ENCODE assay signal across 1 cellular context in genomic region chr10:72048450-72049124, GRCh38.
A peak's percentile ranks its signal among the peaks of the same experiment; 100 is the strongest.
TF ChIP-seq lines count a peak whose summit lies in the region.

No MANE protein-coding gene starts in this region.

TF ChIP-seq in K562, 482 proteins besides CTCF, POLR2A, EP300 and RAD21 (continued from another document and continues in another):
- TF ChIP-seq HBP1 (CRISPR knock-in tag; IDR thresholded peaks at IDR 0.05) (no peak), E2F4 (CRISPR knock-in tag; IDR thresholded peaks at IDR 0.05; ENCODE audit: low read depth) (no peak), HDAC8 (tag; IDR thresholded peaks at IDR 0.05) (no peak), JUN (IDR thresholded peaks at IDR 0.05; ENCODE audit: borderline replicate concordance, low read depth, low read length) (peak; percentile 60; the same call in 1 of the 2 replicates), JUN (CRISPR knock-in tag; IDR thresholded peaks at IDR 0.05; ENCODE audit: borderline replicate concordance) (0 out of 2 replicates have a peak, but pooled peaks have one; percentile 23), YY1 (IDR thresholded peaks at IDR 0.05; ENCODE audit: borderline replicate concordance in 1 of 3, control insufficient read depth in 1 of 3, extremely low read depth in 1 of 3, insufficient read depth in 3 of 3, insufficient read length in 1 of 3, insufficient replicate concordance in 2 of 3, low read depth in 1 of 3, low read length in 2 of 3) (peak in 1 of 3 experiments; percentile 52), MXI1 (IDR thresholded peaks at IDR 0.05; ENCODE audit: low read depth, low read length) (no peak), HES1 (IDR thresholded peaks at IDR 0.05; ENCODE audit: low read depth) (no peak), BRD4 (IDR thresholded peaks at IDR 0.05) (no peak), E2F8 (IDR thresholded peaks at IDR 0.05; ENCODE audit: low read depth, partially characterized antibody) (peak; percentile 67), CTCFL (IDR thresholded peaks at IDR 0.05; ENCODE audit: borderline replicate concordance, insufficient read depth, low read depth, low read length, poor library complexity, severe bottlenecking) (peak; percentile 62), TRIM24 (IDR thresholded peaks at IDR 0.05) (0 out of 4 replicates have a peak, but pooled peaks of 1 of the 2 experiments have one; percentile 58), KHSRP (IDR thresholded peaks at IDR 0.05) (no peak), TCFL5 (CRISPR knock-in tag; conservative IDR thresholded peaks at IDR 0.05) (no peak), ZNF830 (CRISPR knock-in tag; IDR thresholded peaks at IDR 0.05) (no peak), FOSL1 (tag; conservative IDR thresholded peaks at IDR 0.05) (0 out of 2 replicates have a peak, but pooled peaks have one; percentile 21), SPI1 (IDR thresholded peaks at IDR 0.05; ENCODE audit: borderline replicate concordance, low read depth, low read length) (no peak), LCOR (CRISPR knock-in tag; IDR thresholded peaks at IDR 0.05) (peak; percentile 71; the same call in 1 of the 2 replicates), TOE1 (IDR thresholded peaks at IDR 0.05; ENCODE audit: borderline replicate concordance) (peak; percentile 52; the same call in 1 of the 2 replicates), TOE1 (CRISPR knock-in tag; IDR thresholded peaks at IDR 0.05; ENCODE audit: borderline replicate concordance, low read depth) (0 out of 2 replicates have a peak, but pooled peaks have one; percentile 73), PHB2 (IDR thresholded peaks at IDR 0.05; ENCODE audit: low read depth) (no peak), CC2D1A (IDR thresholded peaks at IDR 0.05) (peak; percentile 93), MCM2 (IDR thresholded peaks at IDR 0.05; ENCODE audit: low read depth) (no peak), ARID2 (IDR thresholded peaks at IDR 0.05) (peak; percentile 97), ZNF41 (CRISPR knock-in tag; conservative IDR thresholded peaks at IDR 0.05) (no peak), HOXB6 (CRISPR knock-in tag; IDR thresholded peaks at IDR 0.05; ENCODE audit: borderline replicate concordance) (no peak), ZKSCAN8 (CRISPR knock-in tag; IDR thresholded peaks at IDR 0.05) (no peak), NR2C2 (CRISPR knock-in tag; IDR thresholded peaks at IDR 0.05) (0 out of 2 replicates have a peak, but pooled peaks have one; percentile 21), NR2C2 (tag; IDR thresholded peaks at IDR 0.05) (no peak), PHF21A (IDR thresholded peaks at IDR 0.05; ENCODE audit: borderline replicate concordance, low read depth) (no peak), ZHX1 (conservative IDR thresholded peaks at IDR 0.05; ENCODE audit: low read length) (peak; percentile 71; the same call in 1 of the 2 replicates), FOXK1 (CRISPR knock-in tag; IDR thresholded peaks at IDR 0.05; ENCODE audit: borderline replicate concordance) (no peak), WHSC1 (IDR thresholded peaks at IDR 0.05; ENCODE audit: low read length) (no peak), U2AF1 (optimal IDR thresholded peaks at IDR 0.05; ENCODE audit: low read depth, low read length) (no peak), FOXA3 (CRISPR knock-in tag; conservative IDR thresholded peaks at IDR 0.05 in 1 of 2, IDR thresholded peaks at IDR 0.05 in 1 of 2) (no peak), SRF (CRISPR knock-in tag; IDR thresholded peaks at IDR 0.05) (no peak; a peak in 1 of 4 replicates)
- TF ChIP-seq, protein P1, sequence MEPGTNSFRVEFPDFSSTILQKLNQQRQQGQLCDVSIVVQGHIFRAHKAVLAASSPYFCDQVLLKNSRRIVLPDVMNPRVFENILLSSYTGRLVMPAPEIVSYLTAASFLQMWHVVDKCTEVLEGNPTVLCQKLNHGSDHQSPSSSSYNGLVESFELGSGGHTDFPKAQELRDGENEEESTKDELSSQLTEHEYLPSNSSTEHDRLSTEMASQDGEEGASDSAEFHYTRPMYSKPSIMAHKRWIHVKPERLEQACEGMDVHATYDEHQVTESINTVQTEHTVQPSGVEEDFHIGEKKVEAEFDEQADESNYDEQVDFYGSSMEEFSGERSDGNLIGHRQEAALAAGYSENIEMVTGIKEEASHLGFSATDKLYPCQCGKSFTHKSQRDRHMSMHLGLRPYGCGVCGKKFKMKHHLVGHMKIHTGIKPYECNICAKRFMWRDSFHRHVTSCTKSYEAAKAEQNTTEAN (CRISPR knock-in tag; IDR thresholded peaks at IDR 0.05): no peak
- TF ChIP-seq, protein P2, sequence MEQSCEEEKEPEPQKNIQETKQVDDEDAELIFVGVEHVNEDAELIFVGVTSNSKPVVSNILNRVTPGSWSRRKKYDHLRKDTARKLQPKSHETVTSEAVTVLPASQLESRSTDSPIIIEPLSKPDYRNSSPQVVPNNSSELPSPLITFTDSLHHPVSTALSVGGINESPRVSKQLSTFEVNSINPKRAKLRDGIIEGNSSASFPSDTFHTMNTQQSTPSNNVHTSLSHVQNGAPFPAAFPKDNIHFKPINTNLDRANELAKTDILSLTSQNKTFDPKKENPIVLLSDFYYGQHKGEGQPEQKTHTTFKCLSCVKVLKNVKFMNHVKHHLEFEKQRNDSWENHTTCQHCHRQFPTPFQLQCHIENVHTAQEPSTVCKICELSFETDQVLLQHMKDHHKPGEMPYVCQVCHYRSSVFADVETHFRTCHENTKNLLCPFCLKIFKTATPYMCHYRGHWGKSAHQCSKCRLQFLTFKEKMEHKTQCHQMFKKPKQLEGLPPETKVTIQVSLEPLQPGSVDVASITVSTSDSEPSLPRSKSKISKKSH (CRISPR knock-in tag; IDR thresholded peaks at IDR 0.05): no peak
- TF ChIP-seq, protein P3, sequence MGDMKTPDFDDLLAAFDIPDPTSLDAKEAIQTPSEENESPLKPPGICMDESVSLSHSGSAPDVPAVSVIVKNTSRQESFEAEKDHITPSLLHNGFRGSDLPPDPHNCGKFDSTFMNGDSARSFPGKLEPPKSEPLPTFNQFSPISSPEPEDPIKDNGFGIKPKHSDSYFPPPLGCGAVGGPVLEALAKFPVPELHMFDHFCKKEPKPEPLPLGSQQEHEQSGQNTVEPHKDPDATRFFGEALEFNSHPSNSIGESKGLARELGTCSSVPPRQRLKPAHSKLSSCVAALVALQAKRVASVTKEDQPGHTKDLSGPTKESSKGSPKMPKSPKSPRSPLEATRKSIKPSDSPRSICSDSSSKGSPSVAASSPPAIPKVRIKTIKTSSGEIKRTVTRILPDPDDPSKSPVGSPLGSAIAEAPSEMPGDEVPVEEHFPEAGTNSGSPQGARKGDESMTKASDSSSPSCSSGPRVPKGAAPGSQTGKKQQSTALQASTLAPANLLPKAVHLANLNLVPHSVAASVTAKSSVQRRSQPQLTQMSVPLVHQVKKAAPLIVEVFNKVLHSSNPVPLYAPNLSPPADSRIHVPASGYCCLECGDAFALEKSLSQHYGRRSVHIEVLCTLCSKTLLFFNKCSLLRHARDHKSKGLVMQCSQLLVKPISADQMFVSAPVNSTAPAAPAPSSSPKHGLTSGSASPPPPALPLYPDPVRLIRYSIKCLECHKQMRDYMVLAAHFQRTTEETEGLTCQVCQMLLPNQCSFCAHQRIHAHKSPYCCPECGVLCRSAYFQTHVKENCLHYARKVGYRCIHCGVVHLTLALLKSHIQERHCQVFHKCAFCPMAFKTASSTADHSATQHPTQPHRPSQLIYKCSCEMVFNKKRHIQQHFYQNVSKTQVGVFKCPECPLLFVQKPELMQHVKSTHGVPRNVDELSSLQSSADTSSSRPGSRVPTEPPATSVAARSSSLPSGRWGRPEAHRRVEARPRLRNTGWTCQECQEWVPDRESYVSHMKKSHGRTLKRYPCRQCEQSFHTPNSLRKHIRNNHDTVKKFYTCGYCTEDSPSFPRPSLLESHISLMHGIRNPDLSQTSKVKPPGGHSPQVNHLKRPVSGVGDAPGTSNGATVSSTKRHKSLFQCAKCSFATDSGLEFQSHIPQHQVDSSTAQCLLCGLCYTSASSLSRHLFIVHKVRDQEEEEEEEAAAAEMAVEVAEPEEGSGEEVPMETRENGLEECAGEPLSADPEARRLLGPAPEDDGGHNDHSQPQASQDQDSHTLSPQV (IDR thresholded peaks at IDR 0.05): peak; percentile 56; the same call in 1 of the 2 replicates
- TF ChIP-seq, protein P4, sequence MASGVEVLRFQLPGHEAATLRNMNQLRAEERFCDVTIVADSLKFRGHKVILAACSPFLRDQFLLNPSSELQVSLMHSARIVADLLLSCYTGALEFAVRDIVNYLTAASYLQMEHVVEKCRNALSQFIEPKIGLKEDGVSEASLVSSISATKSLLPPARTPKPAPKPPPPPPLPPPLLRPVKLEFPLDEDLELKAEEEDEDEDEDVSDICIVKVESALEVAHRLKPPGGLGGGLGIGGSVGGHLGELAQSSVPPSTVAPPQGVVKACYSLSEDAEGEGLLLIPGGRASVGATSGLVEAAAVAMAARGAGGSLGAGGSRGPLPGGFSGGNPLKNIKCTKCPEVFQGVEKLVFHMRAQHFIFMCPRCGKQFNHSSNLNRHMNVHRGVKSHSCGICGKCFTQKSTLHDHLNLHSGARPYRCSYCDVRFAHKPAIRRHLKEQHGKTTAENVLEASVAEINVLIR (CRISPR knock-in tag; IDR thresholded peaks at IDR 0.05): no peak
